ENCODE assay signal across 17 cellular contexts in genomic region chr20:14384411-14384810, GRCh38. TPM values are rescaled to one million over a fixed set of nuclear protein-coding genes. Genes with fewer than 3 reads are reported as not detected.
DNase-seq lines count a peak whose midpoint lies in the region; ATAC-seq lines count a peak whose summit lies in the region.
"Had no signal": no experiment of that assay in that cellular context is flagged by ENCODE, and none has a peak within 500 bp of the region (broad histone marks: within the 10 kb centered on the region; RNA-seq: fewer than 3 reads in every experiment).

No MANE protein-coding gene starts in this region.

- H3K36me3 ChIP-seq in skeletal muscle satellite cell (ENCODE audit: insufficient read depth, low read length): no peaks in the 10 kb centered on the region
- H3K36me3 ChIP-seq: adrenal gland, lower lobe of right lung had no signal

- no peaks in the 10 kb centered on the region for H3K27me3 ChIP-seq in skeletal muscle satellite cell (ENCODE audit: control insufficient read depth, insufficient read depth, low read length)
- H3K27me3 ChIP-seq: adrenal gland had no signal

- H3K9me3 ChIP-seq in skeletal muscle satellite cell (replicated peaks; ENCODE audit: low read length): peaks cover 4% of the 10 kb centered on the region
- H3K9me3 ChIP-seq: adrenal gland, psoas muscle had no signal

- H3K4me1 ChIP-seq in skeletal muscle satellite cell (ENCODE audit: control insufficient read depth, insufficient read depth, low read length): peaks cover 13% of the 10 kb centered on the region
- H3K4me1 ChIP-seq: adrenal gland, lower lobe of right lung, psoas muscle had no signal

- ATAC-seq in HG02870 (IDR thresholded peaks at IDR 0.05; ENCODE audit: unreplicated experiment): no peak
- ATAC-seq: activated T-helper 17 cell treated with anti-CD3 and anti-CD28 coated beads, Interleukin-2, amount 50 U/mL, for 72 hours; GM12878; lower lobe of right lung; natural killer cell treated with Interleukin-12 subunit alpha and Interleukin-12 subunit beta and Interleukin-15 and Interleukin-18, amount 100 ng/mL, for 72 hours; psoas muscle had no signal

- no peak overlapping the region for H3K4me3 ChIP-seq in skeletal muscle satellite cell (ENCODE audit: low read length)
- H3K4me3 ChIP-seq: adrenal gland, GM12878, lower lobe of right lung, psoas muscle had no signal

- H3K9ac ChIP-seq in skeletal muscle satellite cell (ENCODE audit: low read depth, low read length): no peak overlapping the region

- DNase-seq in NCI-H2196 (lab: John Stamatoyannopoulos, UW; ENCODE audit: unreplicated experiment) (peak; percentile 8), NCI-H2196 treated with DMSO at 0.1 percent for 48 hours (lab: John Stamatoyannopoulos, UW; ENCODE audit: unreplicated experiment) (no peak), NCI-H226 (peak; percentile 41), fibroblast of peridontal ligament (ENCODE audit: extremely low read depth) (peak; percentile 74), HuH-7.5 (ENCODE audit: low spot score) (no peak), NCI-H187 (lab: John Stamatoyannopoulos, UW) (no peak)
- DNase-seq: adrenal gland; lower lobe of right lung; NCI-H1930; psoas muscle; stimulated activated naive CD4-positive, alpha-beta T cell treated with Interleukin-2 at 50 U/mL for 16 hours had no signal

- H3K4me2 ChIP-seq in skeletal muscle satellite cell (ENCODE audit: low read length): peak overlapping the region; percentile 3

RNA-seq across cellular contexts. Expression of gene FLRT3, which starts 47.0 kb away (rescaled TPM):
- total RNA-seq in skeletal muscle satellite cell (2012; rRNA removed): 8.6 and 14.9 TPM in 2 replicates
- total RNA-seq: activated CD8-positive, alpha-beta memory T cell treated with anti-CD3 and anti-CD28 coated beads for 36 hours; activated T-helper 17 cell treated with anti-CD3 and anti-CD28 coated beads, Interleukin-2, amount 50 U/mL, for 72 hours; natural killer cell treated with Interleukin-12 subunit alpha and Interleukin-12 subunit beta and Interleukin-15 and Interleukin-18, amount 100 ng/mL, for 72 hours had no signal

Comparison
In these comparisons a context has a peak if more than half of its experiments do, and no peak if none do; other contexts are left out.
1. DNase-seq: peak in NCI-H2196 (single experiment), NCI-H226 (single experiment) and fibroblast of peridontal ligament (single experiment); none in NCI-H2196 treated with DMSO at 0.1 percent for 48 hours (single experiment), HuH-7.5 (single experiment) and NCI-H187 (0 of 2).